9 cellular contexts compared by ENCODE assay signal in genomic region chr15:79028411-79028964, GRCh38.
DNase-seq lines count a peak whose midpoint lies in the region; ATAC-seq and TF ChIP-seq lines count a peak whose summit lies in the region.
"Had no signal": no experiment of that assay in that cellular context is flagged by ENCODE, and none has a peak within 500 bp of the region (broad histone marks: within the 10 kb centered on the region; RNA-seq: fewer than 3 reads in every experiment).

No MANE protein-coding gene starts in this region.

- ATAC-seq in gastroesophageal sphincter (no peak), GM18502 (IDR thresholded peaks at IDR 0.05; ENCODE audit: poor library complexity, unreplicated experiment) (no peak)
- ATAC-seq: effector memory CD8-positive, alpha-beta T cell had no signal

- peaks cover 0 to 2% (median 0%) of the 10 kb centered on the region in 3 donors for H3K9me3 ChIP-seq in gastroesophageal sphincter

- H3K27me3 ChIP-seq in gastroesophageal sphincter: peaks cover 5% of the 10 kb centered on the region

- no peak for TF ChIP-seq EP300 in gastroesophageal sphincter (IDR thresholded peaks at IDR 0.05)

- H3K27ac ChIP-seq in gastroesophageal sphincter: no peak overlapping the region

- 17 to 35% methylated on average over 3 to 6 of the region's 7 CpGs for WGBS in gastroesophageal sphincter (ENCODE audit: low coverage in 1 of 2), 2 donors

- H3K36me3 ChIP-seq in gastroesophageal sphincter: no peaks in the 10 kb centered on the region

- H3K4me3 ChIP-seq in WI38 (ENCODE audit: low read depth, low read length) (no peak overlapping the region), gastroesophageal sphincter (no peak overlapping the region)

- TF ChIP-seq POLR2A in gastroesophageal sphincter (IDR thresholded peaks at IDR 0.05): no peak

- no peaks in the 10 kb centered on the region for H3K4me1 ChIP-seq in gastroesophageal sphincter

- peak; percentile 9 to 25 for DNase-seq in activated CD4-positive, alpha-beta T cell treated with anti-CD3 and anti-CD28 coated beads for 24 hours (ENCODE audit: low read depth in 2 of 2)
- no peak for DNase-seq in activated CD4-positive, alpha-beta T cell treated with anti-CD3 and anti-CD28 coated beads for 4 hours
- DNase-seq in Kasumi-1 (lab: John Stamatoyannopoulos, UW) (peak; percentile 64 to 80), putamen (ENCODE audit: low spot score) (peak; percentile 37), MV-4-11 (lab: John Stamatoyannopoulos, UW) (no peak)

- TF ChIP-seq CTCF in WI38 (IDR thresholded peaks at IDR 0.05; ENCODE audit: low read depth, low read length) (peak; percentile 87), gastroesophageal sphincter (IDR thresholded peaks at IDR 0.05) (peak in 3 of 4 experiments; percentile 57 to 75 (median 69))

Comparison
In these comparisons a context has a peak if more than half of its experiments do, and no peak if none do; other contexts are left out.
1. DNase-seq: peak in activated CD4-positive, alpha-beta T cell treated with anti-CD3 and anti-CD28 coated beads for 24 hours (2 of 2), Kasumi-1 (2 of 2) and putamen (single experiment); none in activated CD4-positive, alpha-beta T cell treated with anti-CD3 and anti-CD28 coated beads for 4 hours (0 of 2) and MV-4-11 (single experiment).